In the genomic region with DNA sequence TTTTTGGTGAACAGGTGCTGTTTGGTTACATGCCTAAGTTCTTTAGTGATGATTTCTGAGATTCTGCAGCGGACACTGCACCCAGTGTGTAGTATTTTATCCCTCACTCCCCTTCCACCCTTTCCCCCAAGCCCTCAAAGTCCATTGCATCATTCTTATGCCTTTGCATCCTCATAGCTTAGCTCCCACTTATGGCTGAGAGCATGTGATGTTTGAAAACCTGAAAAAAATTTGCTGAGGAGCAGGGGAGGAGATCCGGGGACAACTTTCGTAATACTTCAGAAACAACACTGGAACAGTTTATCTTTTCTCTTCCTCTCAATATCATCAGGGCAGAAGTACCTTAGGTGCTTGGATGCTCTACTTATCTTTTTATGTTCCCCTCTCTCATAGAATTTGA, we compare ENCODE assay signal across 24 cellular contexts.
"Had no signal": no experiment of that assay in that cellular context is flagged by ENCODE, and none has a peak within 500 bp of the region (broad histone marks: within the 10 kb centered on the region; RNA-seq: fewer than 3 reads in every experiment).

No MANE protein-coding gene starts in this region.

- H3K9me3 ChIP-seq: colonic mucosa, gastroesophageal sphincter, heart left ventricle, left lung, prostate gland, right atrium auricular region, sigmoid colon, spleen, thoracic aorta, tibial nerve, upper lobe of left lung had no signal

- H3K36me3 ChIP-seq: colonic mucosa, gastroesophageal sphincter, heart left ventricle, left lung, neural progenitor cell, prostate gland, right atrium auricular region, sigmoid colon, spleen, thoracic aorta, tibial nerve, upper lobe of left lung had no signal

- H3K9ac ChIP-seq: neural progenitor cell, parathyroid adenoma had no signal

- H2AFZ ChIP-seq: hepatocyte, neural progenitor cell, parathyroid adenoma had no signal

- DNase-seq: colonic mucosa; effector CD8-positive, alpha-beta T cell; endodermal cell; heart left ventricle; left cardiac atrium; left lung; mesendoderm; midbrain; naive thymus-derived CD4-positive, alpha-beta T cell; sigmoid colon; spleen; stimulated activated naive B cell treated with anti-CD40 and anti-IgM and Interleukin-4, amounts not matched to agents 10 μg/mL and 1 μg/mL and 100 μg/mL, for 72 hours; upper lobe of left lung had no signal

- ATAC-seq: esophagus mucosa; gastroesophageal sphincter; heart left ventricle; left cardiac atrium; left lung; naive thymus-derived CD4-positive, alpha-beta T cell; stimulated activated naive B cell treated with anti-CD40 and anti-IgM and Interleukin-4, amounts not matched to agents 10 μg/mL and 1 μg/mL and 100 μg/mL, for 72 hours had no signal

- H3K4me1 ChIP-seq: colonic mucosa, heart left ventricle, left lung, neural progenitor cell, parathyroid adenoma, prostate gland, right atrium auricular region, spleen, tibial nerve, upper lobe of left lung had no signal

- H3K27me3 ChIP-seq: colonic mucosa, gastroesophageal sphincter, heart left ventricle, hepatocyte, left lung, neural progenitor cell, right atrium auricular region, sigmoid colon, spleen, tibial nerve, upper lobe of left lung had no signal

- H3K27ac ChIP-seq: colonic mucosa, epithelial cell of prostate, gastroesophageal sphincter, heart left ventricle, hepatocyte, left lung, neural progenitor cell, parathyroid adenoma, prostate gland, right atrium auricular region, sigmoid colon, skin epidermis, spleen, thoracic aorta, tibial nerve, upper lobe of left lung had no signal

- H3K4me3 ChIP-seq: colonic mucosa, gastroesophageal sphincter, heart left ventricle, hepatocyte, left lung, neural progenitor cell, prostate gland, right atrium auricular region, sigmoid colon, skin epidermis, spleen, thoracic aorta, tibial nerve, upper lobe of left lung had no signal

- H3K4me2 ChIP-seq: hepatocyte, neural progenitor cell had no signal
